Comparison of ENCODE assay signal across 11 cellular contexts in the genomic region with DNA sequence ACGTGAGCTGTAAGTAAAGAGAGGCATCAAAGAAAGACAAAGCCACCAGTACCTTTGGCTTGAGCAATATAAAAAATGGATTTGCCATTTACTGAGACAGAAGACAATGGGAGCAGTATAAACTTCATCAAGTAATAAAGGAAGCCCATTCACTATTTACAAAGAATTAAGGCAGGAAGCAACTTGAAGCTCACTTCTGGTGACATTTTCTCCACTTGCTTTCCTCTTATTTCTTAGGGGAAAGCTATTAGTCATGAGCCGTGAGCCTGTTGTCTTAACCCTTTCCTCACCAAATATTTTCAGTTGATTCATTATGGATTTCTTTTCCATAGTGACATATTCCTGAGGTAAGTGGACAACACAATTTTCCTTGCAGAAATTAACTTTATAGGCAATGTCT.
DNase-seq lines count a peak whose midpoint lies in the region; ATAC-seq, FAIRE-seq and TF ChIP-seq lines count a peak whose summit lies in the region.
"Had no signal": no experiment of that assay in that cellular context is flagged by ENCODE, and none has a peak within 500 bp of the region (broad histone marks: within the 10 kb centered on the region; RNA-seq: fewer than 3 reads in every experiment).

No MANE protein-coding gene starts in this region.

- H3K27me3 ChIP-seq in bronchial epithelial cell (ENCODE audit: control insufficient read depth, insufficient read depth, low read length) (no peaks in the 10 kb centered on the region), left ventricle myocardium inferior (ENCODE audit: low read depth) (no peaks in the 10 kb centered on the region)
- H3K27me3 ChIP-seq: BLaER1, uterus had no signal

- peaks cover 7% of the 10 kb centered on the region for H3K4me1 ChIP-seq in left ventricle myocardium inferior
- H3K4me1 ChIP-seq: BLaER1, uterus had no signal

- no peak overlapping the region for H3K4me3 ChIP-seq in bronchial epithelial cell (ENCODE audit: low read depth, low read length)
- H3K4me3 ChIP-seq in left ventricle myocardium inferior, result no peak overlapping the region
- H3K4me3 ChIP-seq: BLaER1, uterus had no signal

- intact Hi-C loops in left colon (cut with DNase I, micrococcal nuclease), result loop anchor here in 1 of 2 donors (5.0 kb wide), 1 partner anchor 206 kb away; no protein-coding TSS in a partner anchor
- intact Hi-C loops in left ventricle myocardium inferior (cut with micrococcal nuclease), result loop anchor here (10.0 kb wide), 1 partner anchor 299 kb away; no protein-coding TSS in a partner anchor

- DNase-seq in Caki2 (ENCODE audit: low read depth), result peak; percentile 15
- peak; percentile 10 to 12 for DNase-seq in Kasumi-1 (lab: John Stamatoyannopoulos, UW)
- DNase-seq in bronchial epithelial cell (ENCODE audit: low read depth), result peak; percentile 55
- no peak for DNase-seq in left colon
- no peak for DNase-seq in left ventricle myocardium inferior
- DNase-seq in G401 (ENCODE audit: low spot score), result no peak
- no peak for DNase-seq in DMS114 treated with DMSO at 0.1 percent for 48 hours (lab: John Stamatoyannopoulos, UW; ENCODE audit: unreplicated experiment)
- no peak for DNase-seq in NCI-H187 (lab: John Stamatoyannopoulos, UW)

- peak; percentile 59 for ATAC-seq in left colon

- in situ Hi-C loops in Caki2 (cut with HindIII; ENCODE audit: low pct_unique_long_range_greater_than_20kb, low sequenced_read_pairs) (no loop called here), G401 (cut with HindIII; ENCODE audit: low sequenced_read_pairs) (loop anchor here (10.0 kb wide), 1 partner anchor 249 kb away; no protein-coding TSS in a partner anchor)

- H3K36me3 ChIP-seq in bronchial epithelial cell (ENCODE audit: control insufficient read depth, insufficient read depth, low read length) (no peaks in the 10 kb centered on the region), left ventricle myocardium inferior (peaks cover 5% of the 10 kb centered on the region)
- H3K36me3 ChIP-seq: BLaER1, uterus had no signal

- FAIRE-seq in bronchial epithelial cell (lab: Jason Lieb, UNC), result no peak

- H3K9me3 ChIP-seq in left ventricle myocardium inferior (replicated peaks), result peaks cover 21% of the 10 kb centered on the region

- no peak overlapping the region for H3K27ac ChIP-seq in left ventricle myocardium inferior (replicated peaks)
- H3K27ac ChIP-seq: BLaER1, HL-60, uterus had no signal

- no peak for TF ChIP-seq CTCF in bronchial epithelial cell (IDR thresholded peaks at IDR 0.05; ENCODE audit: insufficient read depth, low read length, severe bottlenecking)
- TF ChIP-seq CTCF in left ventricle myocardium inferior (IDR thresholded peaks at IDR 0.05; ENCODE audit: borderline replicate concordance), result no peak

Comparison
In these comparisons a context has a peak if more than half of its experiments do, and no peak if none do; other contexts are left out.
1. DNase-seq: peak in Caki2 (single experiment), Kasumi-1 (2 of 2) and bronchial epithelial cell (single experiment); none in left colon (0 of 2), left ventricle myocardium inferior (single experiment), G401 (single experiment), DMS114 treated with DMSO at 0.1 percent for 48 hours (single experiment) and NCI-H187 (0 of 2).